7 cellular contexts compared by ENCODE assay signal in genomic region chr16:50447386-50447785, GRCh38.
DNase-seq lines count a peak whose midpoint lies in the region; TF ChIP-seq lines count a peak whose summit lies in the region.
"Not testable (repeated sequence)": the region's sequence is repeated elsewhere in the genome, so short reads cannot be mapped to it uniquely, and the experiment has no call there.

No MANE protein-coding gene starts in this region.

- not testable (repeated sequence) for H3K4me3 ChIP-seq in neural progenitor cell

- H3K36me3 Mint-ChIP-seq in chondrocyte (ENCODE audit: low read depth); endothelial cell (ENCODE audit: low read depth, unreplicated experiment); nephron progenitor cell (ENCODE audit: low read depth); neural progenitor cell; type B pancreatic cell: not testable (repeated sequence)

- H3K36me3 ChIP-seq in neural progenitor cell = not testable (repeated sequence)

- not testable (repeated sequence) for H3K4me3 Mint-ChIP-seq in chondrocyte (ENCODE audit: unreplicated experiment); neural progenitor cell
- H3K4me3 Mint-ChIP-seq in endothelial cell (ENCODE audit: unreplicated experiment) (peak overlapping the region; percentile 34), nephron progenitor cell (peak overlapping the region; percentile 47), type B pancreatic cell (peak overlapping the region; percentile 23)

- H3K9me3 Mint-ChIP-seq in chondrocyte (ENCODE audit: low read depth); endothelial cell (ENCODE audit: unreplicated experiment); nephron progenitor cell; neural progenitor cell; type B pancreatic cell: not testable (repeated sequence)

- H3K9ac ChIP-seq in neural progenitor cell = not testable (repeated sequence)

- not testable (repeated sequence) for H3K27ac Mint-ChIP-seq in chondrocyte (ENCODE audit: unreplicated experiment); endothelial cell (ENCODE audit: unreplicated experiment); type B pancreatic cell
- H3K27ac Mint-ChIP-seq in nephron progenitor cell = peak overlapping the region; percentile 66
- peak overlapping the region; percentile 85 for H3K27ac Mint-ChIP-seq in neural progenitor cell

- not testable (repeated sequence) for H3K27me3 ChIP-seq in neural progenitor cell

- H3K4me2 ChIP-seq in neural progenitor cell = not testable (repeated sequence)

- peaks cover 24% of the 10 kb centered on the region for H3K4me1 ChIP-seq in neural progenitor cell

- TF ChIP-seq CTCF in chondrocyte (IDR thresholded peaks at IDR 0.05); endothelial cell (IDR thresholded peaks at IDR 0.05; ENCODE audit: unreplicated experiment); nephron progenitor cell (IDR thresholded peaks at IDR 0.05); neural progenitor cell (IDR thresholded peaks at IDR 0.05); type B pancreatic cell (conservative IDR thresholded peaks at IDR 0.05): not testable (repeated sequence)

- H3K4me1 Mint-ChIP-seq in chondrocyte (ENCODE audit: low read depth); endothelial cell (ENCODE audit: unreplicated experiment): not testable (repeated sequence)
- H3K4me1 Mint-ChIP-seq in nephron progenitor cell = peaks cover 67% of the 10 kb centered on the region
- peaks cover 68% of the 10 kb centered on the region for H3K4me1 Mint-ChIP-seq in neural progenitor cell
- peaks cover 15% of the 10 kb centered on the region for H3K4me1 Mint-ChIP-seq in type B pancreatic cell (ENCODE audit: unreplicated experiment)

- H2AFZ ChIP-seq in neural progenitor cell (replicated peaks) = not testable (repeated sequence)

- H3F3A ChIP-seq in neural progenitor cell (ENCODE audit: low read depth) = peaks cover 19% of the 10 kb centered on the region

- peaks cover 64% of the 10 kb centered on the region for H3K27me3 Mint-ChIP-seq in chondrocyte (ENCODE audit: low read depth)
- H3K27me3 Mint-ChIP-seq in endothelial cell (ENCODE audit: unreplicated experiment); nephron progenitor cell (ENCODE audit: low read depth, poor library complexity): not testable (repeated sequence)
- peaks cover 37% of the 10 kb centered on the region for H3K27me3 Mint-ChIP-seq in neural progenitor cell (ENCODE audit: insufficient read depth, low read depth)
- peaks cover 11% of the 10 kb centered on the region for H3K27me3 Mint-ChIP-seq in type B pancreatic cell

- DNase-seq in activated effector memory CD4-positive, alpha-beta T cell treated with anti-CD3 and anti-CD28 coated beads, Interleukin-2, amount 50 U/mL, for 16 hours = peak; percentile 19
- DNase-seq in chondrocyte (ENCODE audit: low spot score) (peak; percentile 54), mesenteric fat pad (ENCODE audit: low spot score) (peak; percentile 72)
- not testable (repeated sequence) for DNase-seq in endothelial cell (ENCODE audit: low spot score); nephron progenitor cell; neural progenitor cell (ENCODE audit: low spot score); type B pancreatic cell (ENCODE audit: extremely low spot score, unreplicated experiment)

- not testable (repeated sequence) for H3K9me3 ChIP-seq in neural progenitor cell (ENCODE audit: low read depth)

- H3K27ac ChIP-seq in neural progenitor cell = not testable (repeated sequence)

- H3K79me2 ChIP-seq in neural progenitor cell (ENCODE audit: low read depth) = not testable (repeated sequence)

- H4K20me1 ChIP-seq in neural progenitor cell (ENCODE audit: low read depth) = not testable (repeated sequence)
